Comparison of ENCODE assay signal across 7 cellular contexts in genomic region chr10:128263891-128264688, GRCh38.
DNase-seq lines count a peak whose midpoint lies in the region; ATAC-seq and TF ChIP-seq lines count a peak whose summit lies in the region.

No MANE protein-coding gene starts in this region.

- H2AFZ ChIP-seq in OCI-LY3 (ENCODE audit: low read depth, low read length) = no peak overlapping the region

- H3K79me2 ChIP-seq in OCI-LY3 (ENCODE audit: low read length) = no peaks in the 10 kb centered on the region

- H3K4me2 ChIP-seq in OCI-LY3 (ENCODE audit: low read length) = no peak overlapping the region

- H3K36me3 ChIP-seq in OCI-LY3 (replicated peaks; ENCODE audit: low read depth, low read length) = no peaks in the 10 kb centered on the region

- no peak overlapping the region for H3K27ac ChIP-seq in OCI-LY3 (ENCODE audit: low read length)

- H3K9me3 ChIP-seq in OCI-LY3 (ENCODE audit: insufficient read depth, low read length) = no peaks in the 10 kb centered on the region

- intact Hi-C loops in head of caudate nucleus (cut with DNase I) = loop anchor here (10.0 kb wide), 1 partner anchor 271 kb away; no protein-coding TSS in a partner anchor

- peak; percentile 59 for TF ChIP-seq CTCF in OCI-LY3 (IDR thresholded peaks at IDR 0.05; ENCODE audit: low read depth, low read length)

- no peaks in the 10 kb centered on the region for H3K27me3 ChIP-seq in OCI-LY3 (ENCODE audit: low read depth, low read length)

- H3K4me3 ChIP-seq in OCI-LY3 (ENCODE audit: low read length) = no peak overlapping the region

- ATAC-seq in HG02852 (IDR thresholded peaks at IDR 0.05; ENCODE audit: unreplicated experiment) (peak; percentile 62), GM19023 (IDR thresholded peaks at IDR 0.05; ENCODE audit: unreplicated experiment) (no peak)

- no peaks in the 10 kb centered on the region for H3K4me1 ChIP-seq in OCI-LY3 (ENCODE audit: low read length)

- DNase-seq in ELR (ENCODE audit: low read depth) (peak; percentile 30), head of caudate nucleus (peak; percentile 65 to 90 (median 82)), renal cortical epithelial cell (ENCODE audit: low read depth) (peak; percentile 45)
- peak; percentile 3 for DNase-seq in activated T-helper 9 cell treated with anti-CD3 and anti-CD28 coated beads, Interleukin-2, amount 50 U/mL, for 16 hours (ENCODE audit: low read depth)

- no peak overlapping the region for H3K9ac ChIP-seq in OCI-LY3 (ENCODE audit: low read length)

- no peaks in the 10 kb centered on the region for H4K20me1 ChIP-seq in OCI-LY3 (ENCODE audit: insufficient read depth, low read length)

Comparison
In these comparisons a context has a peak if more than half of its experiments do, and no peak if none do; other contexts are left out.
1. DNase-seq: peak in every context shown above with its lines; median percentile 82 in head of caudate nucleus; 45 in renal cortical epithelial cell; 30 in ELR; 3 in activated T-helper 9 cell treated with anti-CD3 and anti-CD28 coated beads, Interleukin-2, amount 50 U/mL, for 16 hours.